Comparison of ENCODE assay signal across 6 cellular contexts in the genomic region with DNA sequence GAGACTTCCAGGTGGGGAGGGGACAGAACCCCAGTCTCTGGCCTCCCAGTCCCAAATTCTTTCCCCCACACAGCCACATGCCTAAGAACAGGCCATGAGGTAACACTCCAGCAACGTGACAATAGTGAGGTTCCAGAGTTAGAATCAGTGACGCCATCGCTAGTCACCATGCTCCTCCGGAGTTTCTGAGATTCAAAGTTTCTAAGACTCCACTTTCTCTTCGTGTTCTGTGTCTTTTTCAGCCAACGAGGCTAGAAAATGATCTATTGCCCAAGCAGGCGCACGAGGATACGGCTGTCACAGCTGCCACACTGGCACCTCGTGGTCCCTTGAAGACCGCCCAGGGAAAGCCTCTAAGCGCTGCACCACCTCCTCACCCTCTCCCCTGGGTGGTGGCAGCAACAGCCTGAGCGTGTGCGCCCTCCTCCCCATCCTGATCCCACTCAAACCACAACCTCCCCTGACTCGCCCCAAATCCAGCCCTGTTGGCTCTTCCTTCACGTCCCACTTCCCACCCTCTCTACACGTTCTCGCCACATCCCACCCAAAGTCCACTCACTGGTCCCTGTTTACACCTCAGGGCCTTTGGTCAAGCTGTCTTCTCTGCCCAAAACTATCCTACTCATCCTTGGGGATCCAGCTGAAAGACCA.
A peak's percentile ranks its signal among the peaks of the same experiment; 100 is the strongest.
DNase-seq lines count a peak whose midpoint lies in the region; ATAC-seq lines count a peak whose summit lies in the region.

No MANE protein-coding gene starts in this region.

- peaks cover 6% of the 10 kb centered on the region; the same call in 1 of the 2 replicates for H4K20me1 ChIP-seq in BLaER1

- H3K4me3 Mint-ChIP-seq in stimulated activated naive CD8-positive, alpha-beta T cell treated with anti-CD3 and anti-CD28 coated beads, Interleukin-15, amount 100 ng/mL, for 72 hours, result peak overlapping the region; percentile 94

- no peaks in the 10 kb centered on the region for H3K27me3 Mint-ChIP-seq in stimulated activated naive CD8-positive, alpha-beta T cell treated with anti-CD3 and anti-CD28 coated beads, Interleukin-15, amount 100 ng/mL, for 72 hours

- peak; percentile 62 for ATAC-seq in stimulated activated naive CD8-positive, alpha-beta T cell treated with anti-CD3 and anti-CD28 coated beads, Interleukin-15, amount 100 ng/mL, for 72 hours

- peak; percentile 8 for DNase-seq in activated CD8-positive, alpha-beta memory T cell treated with anti-CD3 and anti-CD28 coated beads, Interleukin-2, amount 50 U/mL, for 24 hours (ENCODE audit: extremely low read depth)
- peak; percentile 43 to 58 for DNase-seq in stimulated activated naive CD8-positive, alpha-beta T cell treated with anti-CD3 and anti-CD28 coated beads, Interleukin-15, amount 100 ng/mL, for 72 hours
- no peak for DNase-seq in NCI-H187 treated with DMSO at 0.1 percent for 48 hours (lab: John Stamatoyannopoulos, UW)

- H3K4me3 ChIP-seq in BLaER1 (peak overlapping the region; percentile 91), HUES48 (ENCODE audit: low read depth, low read length) (peak overlapping the region; percentile 88), iPS-11a (ENCODE audit: low read depth, low read length) (peak overlapping the region; percentile 72)

- peak overlapping the region; percentile 91 for H3K9ac ChIP-seq in BLaER1
- H3K9ac ChIP-seq in HUES48 (ENCODE audit: low read depth, low read length), result peak overlapping the region; percentile 65; the same call in 1 of the 2 replicates

- peak overlapping the region; percentile 94 to 97 for H3K27ac Mint-ChIP-seq in stimulated activated naive CD8-positive, alpha-beta T cell treated with anti-CD3 and anti-CD28 coated beads, Interleukin-15, amount 100 ng/mL, for 72 hours

- H3K9me3 ChIP-seq in BLaER1 (no peaks in the 10 kb centered on the region), HUES48 (ENCODE audit: control insufficient read depth, insufficient read depth, low read length) (no peaks in the 10 kb centered on the region)

- peaks cover 58% of the 10 kb centered on the region for H3K4me1 Mint-ChIP-seq in stimulated activated naive CD8-positive, alpha-beta T cell treated with anti-CD3 and anti-CD28 coated beads, Interleukin-15, amount 100 ng/mL, for 72 hours

- H3K36me3 ChIP-seq in BLaER1 (no peaks in the 10 kb centered on the region), HUES48 (ENCODE audit: control insufficient read depth, insufficient read depth, low read length) (no peaks in the 10 kb centered on the region)

- peaks cover 70% of the 10 kb centered on the region for H3K4me1 ChIP-seq in BLaER1
- peaks cover 8% of the 10 kb centered on the region for H3K4me1 ChIP-seq in HUES48 (ENCODE audit: control insufficient read depth, insufficient read depth, low read length)

- no peaks in the 10 kb centered on the region for H3K9me3 Mint-ChIP-seq in stimulated activated naive CD8-positive, alpha-beta T cell treated with anti-CD3 and anti-CD28 coated beads, Interleukin-15, amount 100 ng/mL, for 72 hours

- peak overlapping the region; percentile 99 for H3K4me2 ChIP-seq in BLaER1

- H3K27me3 ChIP-seq in BLaER1, result no peaks in the 10 kb centered on the region
- H3K27me3 ChIP-seq in HUES48 (ENCODE audit: control insufficient read depth, insufficient read depth, low read length), result no peaks in the 10 kb centered on the region

- peak overlapping the region; percentile 91 for H3K27ac ChIP-seq in BLaER1
- peak overlapping the region; percentile 68 for H3K27ac ChIP-seq in HUES48 (ENCODE audit: low read depth, low read length)
